In the genomic region with DNA sequence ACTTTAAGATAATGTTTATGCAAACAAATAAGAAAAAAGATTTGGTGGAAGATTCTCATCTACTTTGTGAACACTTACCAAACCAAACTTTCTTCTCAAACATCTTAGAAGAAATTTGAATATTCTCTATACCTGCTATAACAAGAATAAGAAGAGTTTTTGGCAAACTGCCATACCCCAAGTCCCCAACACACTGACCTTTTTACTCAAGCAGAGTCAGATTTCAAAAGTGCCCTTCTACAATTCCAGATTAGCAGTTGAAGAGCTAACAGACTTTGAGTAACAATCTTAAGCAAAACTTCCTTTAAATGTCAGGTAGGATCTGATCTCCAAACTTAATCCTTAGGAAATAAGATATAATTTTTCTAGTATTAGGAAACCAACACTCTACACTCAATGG, we compare ENCODE assay signal across 17 cellular contexts. TPM values are rescaled to one million over a fixed set of nuclear protein-coding genes. Genes with fewer than 3 reads are reported as not detected.
DNase-seq lines count a peak whose midpoint lies in the region; ATAC-seq and TF ChIP-seq lines count a peak whose summit lies in the region.
"Had no signal": no experiment of that assay in that cellular context is flagged by ENCODE, and none has a peak within 500 bp of the region (broad histone marks: within the 10 kb centered on the region; RNA-seq: fewer than 3 reads in every experiment).

No MANE protein-coding gene starts in this region.

- H3K9ac ChIP-seq in PC-3 (ENCODE audit: low read length), result peak overlapping the region; percentile 26; the same call in 1 of the 2 replicates

- POLR2A ChIA-PET in CD4-positive, alpha-beta T cell (lab: Charles Lee), result no interaction called here
- POLR2A ChIA-PET in PC-3 (lab: Charles Lee; ENCODE audit: unreplicated experiment), result interaction anchor here (0.6 kb wide), 1 partner anchor 1444 kb away, joined by 3 read pairs; no protein-coding TSS in a partner anchor

- no peaks in the 10 kb centered on the region for H3K27me3 Mint-ChIP-seq in CD4-positive, alpha-beta T cell

- CTCF ChIA-PET in CD4-positive, alpha-beta T cell (lab: Charles Lee), result interaction anchor here (0.6 to 1.2 kb wide), 2 partner anchors 14 to 29 kb away, joined by 3 read pairs; no protein-coding TSS in a partner anchor
- CTCF ChIA-PET in PC-3 (lab: Charles Lee), result interaction anchor here (1.2 to 1.9 kb wide), 2 partner anchors 82 to 249 kb away, joined by 4 to 7 read pairs; no protein-coding TSS in a partner anchor

- H3K79me2 ChIP-seq in PC-3 (ENCODE audit: low read length), result no peaks in the 10 kb centered on the region

- H2AFZ ChIP-seq in PC-3 (ENCODE audit: low read length), result no peak overlapping the region

- no peak for DNase-seq in CD4-positive, alpha-beta T cell
- DNase-seq in DMS79 (lab: John Stamatoyannopoulos, UW) (peak; percentile 2), PC-3 (peak; percentile 52), left lung (no peak), hypothalamus (lab: John Stamatoyannopoulos, UW) (no peak), foreskin fibroblast (no peak)
- DNase-seq in stimulated activated CD4-positive, alpha-beta T cell treated with anti-CD3 and anti-CD28 coated beads, Interleukin-12 subunit alpha, Interleukin-12 subunit beta, amount 100 ng/mL, for 4 hours, result no peak
- DNase-seq: activated CD4-positive, alpha-beta T cell treated with anti-CD3 and anti-CD28 coated beads for 48 hours; activated naive CD4-positive, alpha-beta T cell treated with Interleukin-2 at 50 U/mL for 16 hours; colonic mucosa; left ventricle myocardium superior; NCI-H1436; pancreas; T1000 had no signal

- peaks cover 91% of the 10 kb centered on the region for H3K36me3 Mint-ChIP-seq in CD4-positive, alpha-beta T cell (ENCODE audit: low read depth)

- H3K27ac ChIP-seq in CD4-positive, alpha-beta T cell (ENCODE audit: low read depth, low read length), result no peak overlapping the region
- H3K27ac ChIP-seq in PC-3 (ENCODE audit: low read length) (peak overlapping the region; percentile 87), left lung (peak overlapping the region; percentile 10 to 39)
- H3K27ac ChIP-seq: ascending aorta, colonic mucosa, thoracic aorta had no signal

- H3K4me1 ChIP-seq in PC-3 (ENCODE audit: insufficient read depth, low read length) (peaks cover 62% of the 10 kb centered on the region), left lung (peaks cover 0 to 5% of the 10 kb centered on the region in 2 donors)
- H3K4me1 ChIP-seq: ascending aorta, colonic mucosa had no signal

- H3K36me3 ChIP-seq in PC-3 (ENCODE audit: low read depth, low read length) (no peaks in the 10 kb centered on the region), left lung (peaks cover 0 to 47% of the 10 kb centered on the region in 2 donors)
- H3K36me3 ChIP-seq: colonic mucosa had no signal

- peak overlapping the region; percentile 1 for H3K27ac Mint-ChIP-seq in CD4-positive, alpha-beta T cell

- H3K9me2 ChIP-seq in PC-3 (replicated peaks; ENCODE audit: low read length), result no peaks in the 10 kb centered on the region

- no peaks in the 10 kb centered on the region for H4K20me1 ChIP-seq in PC-3 (ENCODE audit: low read length)

- peaks cover 13% of the 10 kb centered on the region for H3K4me1 Mint-ChIP-seq in CD4-positive, alpha-beta T cell (ENCODE audit: low read depth)

- intact Hi-C loops in CD4-positive, alpha-beta T cell (cut with DNase I, micrococcal nuclease), result loop anchor here in 1 of 2 experiments (10.0 kb wide), 1 partner anchor 198 kb away; no protein-coding TSS in a partner anchor
- intact Hi-C loops in PC-3 (cut with micrococcal nuclease), result loop anchor here (2.0 to 10.0 kb wide), 3 partner anchors 34 to 168 kb away; partner anchors contain the start of genes GTF2H1, HPS5 and TSG101
- intact Hi-C loops in left lung (cut with DNase I), result no loop called here

- no peaks in the 10 kb centered on the region for H3K9me3 ChIP-seq in CD4-positive, alpha-beta T cell (ENCODE audit: control insufficient read depth, low read length)
- H3K9me3 ChIP-seq in PC-3 (ENCODE audit: low read length), result no peaks in the 10 kb centered on the region
- H3K9me3 ChIP-seq in left lung, result no peaks in the 10 kb centered on the region
- H3K9me3 ChIP-seq: ascending aorta, colonic mucosa, pancreas, thoracic aorta had no signal

- no peak for TF ChIP-seq CTCF in CD4-positive, alpha-beta T cell (IDR thresholded peaks at IDR 0.05)
- TF ChIP-seq CTCF in PC-3 (conservative IDR thresholded peaks at IDR 0.05; ENCODE audit: low read depth, low read length) (no peak), left lung (IDR thresholded peaks at IDR 0.05) (no peak), foreskin fibroblast (IDR thresholded peaks at IDR 0.05; ENCODE audit: low read depth, low read length) (no peak)

- peak overlapping the region; percentile 72 for H3K4me2 ChIP-seq in PC-3 (ENCODE audit: low read length)

- no peaks in the 10 kb centered on the region for H3K9me3 Mint-ChIP-seq in CD4-positive, alpha-beta T cell

- peaks cover 12% of the 10 kb centered on the region for H3F3A ChIP-seq in PC-3 (ENCODE audit: low read length, unreplicated experiment)

- TSS peak; percentile 13 for BruUV-seq in PC-3 (replicated peaks; lab: Mats Ljungman, UMichigan)

- H3K4me3 ChIP-seq in PC-3 (ENCODE audit: low read length), result peak overlapping the region; percentile 33
- no peak overlapping the region for H3K4me3 ChIP-seq in left lung
- no peak overlapping the region for H3K4me3 ChIP-seq in foreskin fibroblast (ENCODE audit: low read depth in 1 of 2, low read length in 2 of 2)
- H3K4me3 ChIP-seq: ascending aorta, colonic mucosa, pancreas, thoracic aorta had no signal

- no peak overlapping the region for H3K4me3 Mint-ChIP-seq in CD4-positive, alpha-beta T cell

- ATAC-seq in CD4-positive, alpha-beta T cell (ENCODE audit: poor library complexity), result no peak
- ATAC-seq in PC-3, result peak; percentile 10
- ATAC-seq in left lung, result peak; percentile 26
- no peak for ATAC-seq in GM19397 (IDR thresholded peaks at IDR 0.05; ENCODE audit: unreplicated experiment)
- ATAC-seq: left ventricle myocardium superior had no signal

- H3K27me3 ChIP-seq in CD4-positive, alpha-beta T cell (ENCODE audit: control insufficient read depth, insufficient read depth, low read length), result no peaks in the 10 kb centered on the region
- H3K27me3 ChIP-seq in PC-3 (ENCODE audit: low read length) (no peaks in the 10 kb centered on the region), left lung (no peaks in the 10 kb centered on the region)
- H3K27me3 ChIP-seq: ascending aorta, colonic mucosa, pancreas had no signal

RNA-seq across cellular contexts. Expression of gene TSG101, which starts 33.9 kb away (rescaled TPM):
- total RNA-seq in CD4-positive, alpha-beta T cell, result 10 to 100 TPM; 23.5 to 30.1 TPM
- total RNA-seq in PC-3 (2014; rRNA removed) (42.2 and 46.9 TPM in 2 replicates), left lung (10 to 100 TPM; 50.5 to 52.8 TPM)

RNA-seq across cellular contexts. Expression of gene LDHAL6A, which starts 37.2 kb away (rescaled TPM):
- not detected for total RNA-seq in CD4-positive, alpha-beta T cell
- total RNA-seq in PC-3 (2014; rRNA removed) (not detected in 2 replicates), left lung (not detected)
- total RNA-seq: ascending aorta, colonic mucosa, left ventricle myocardium superior, pancreas, thoracic aorta had no signal

Comparison
In these comparisons a context has a peak if more than half of its experiments do, and no peak if none do; other contexts are left out.
1. ATAC-seq: peak in PC-3 (single experiment) and left lung (single experiment); none in CD4-positive, alpha-beta T cell (single experiment) and GM19397 (single experiment).
2. DNase-seq: peak in DMS79 (single experiment) and PC-3 (single experiment); none in CD4-positive, alpha-beta T cell (0 of 10), left lung (0 of 2), hypothalamus (0 of 51), stimulated activated CD4-positive, alpha-beta T cell treated with anti-CD3 and anti-CD28 coated beads, Interleukin-12 subunit alpha, Interleukin-12 subunit beta, amount 100 ng/mL, for 4 hours (single experiment) and foreskin fibroblast (0 of 2).